Comparison of ENCODE assay signal across 8 cellular contexts in the genomic region with DNA sequence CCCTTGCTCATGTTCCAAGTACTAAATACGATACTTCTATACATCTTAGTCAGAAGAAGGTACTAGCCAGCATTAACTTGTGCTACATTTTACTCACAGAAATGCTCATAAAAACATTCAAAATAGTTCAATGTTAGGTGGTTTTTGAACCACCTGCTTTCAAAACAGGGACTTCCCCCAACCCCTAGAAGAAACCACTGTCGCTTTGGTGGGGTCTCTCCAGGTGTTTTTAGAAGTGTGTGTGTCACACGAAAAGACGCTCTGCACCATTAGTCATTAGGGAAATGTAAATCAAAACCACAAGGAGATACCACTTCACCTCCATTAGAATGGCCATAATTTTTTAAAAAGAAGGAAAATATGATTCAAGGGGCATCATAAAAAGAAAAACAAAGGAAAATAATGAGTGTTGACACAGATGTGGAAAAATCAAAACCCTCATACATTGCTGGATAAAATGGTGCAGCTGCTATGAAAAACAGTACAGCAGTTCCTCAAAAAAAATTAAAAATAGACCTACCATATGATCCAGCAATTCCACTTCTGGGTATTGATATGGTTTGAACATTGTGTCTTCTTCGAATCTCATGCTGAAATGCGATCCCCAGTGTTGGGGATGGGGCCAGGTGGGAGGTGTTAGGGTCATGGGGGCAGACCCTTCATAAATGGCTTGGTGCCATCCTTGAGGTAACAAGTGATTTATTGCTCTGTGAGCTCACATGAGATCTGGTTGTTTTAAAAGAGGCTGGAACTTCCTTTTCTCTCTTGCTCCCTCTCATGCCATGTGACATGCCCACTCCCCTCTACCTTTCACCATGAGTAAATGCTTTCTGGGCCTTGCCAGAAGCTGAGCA.
DNase-seq lines count a peak whose midpoint lies in the region; ATAC-seq lines count a peak whose summit lies in the region.

No MANE protein-coding gene starts in this region.

- peak overlapping the region; percentile 24 for H3K27ac Mint-ChIP-seq in T-helper 1 cell treated with Interleukin-12 subunit alpha and Interleukin-12 subunit beta and Interleukin-4 antibody, amounts not matched to agents 30 μg/mL and 1 μg/mL, for 36 hours

- H3K9me3 Mint-ChIP-seq in T-helper 1 cell treated with Interleukin-12 subunit alpha and Interleukin-12 subunit beta and Interleukin-4 antibody, amounts not matched to agents 30 μg/mL and 1 μg/mL, for 36 hours = no peaks in the 10 kb centered on the region

- peaks cover 27% of the 10 kb centered on the region for H3K27me3 Mint-ChIP-seq in T-helper 1 cell treated with Interleukin-12 subunit alpha and Interleukin-12 subunit beta and Interleukin-4 antibody, amounts not matched to agents 30 μg/mL and 1 μg/mL, for 36 hours (ENCODE audit: low read depth)

- peak; percentile 80 for DNase-seq in activated effector memory CD4-positive, alpha-beta T cell treated with anti-CD3 and anti-CD28 coated beads, Interleukin-2, amount 50 U/mL, for 16 hours
- no peak for DNase-seq in activated effector memory CD4-positive, alpha-beta T cell treated with Interleukin-2 at 50 U/mL for 16 hours
- DNase-seq in effector CD8-positive, alpha-beta T cell (lab: John Stamatoyannopoulos, UW) = peak; percentile 6
- DNase-seq in NCI-H1436 treated with DMSO at 0.1 percent for 48 hours (lab: John Stamatoyannopoulos, UW) (no peak), NCI-H1930 (lab: John Stamatoyannopoulos, UW) (no peak), dedifferentiated amniotic fluid mesenchymal stem cell (ENCODE audit: extremely low spot score) (no peak)

- H3K4me1 Mint-ChIP-seq in T-helper 1 cell treated with Interleukin-12 subunit alpha and Interleukin-12 subunit beta and Interleukin-4 antibody, amounts not matched to agents 30 μg/mL and 1 μg/mL, for 36 hours (ENCODE audit: low read depth) = peaks cover 29% of the 10 kb centered on the region

- peak; percentile 55 for ATAC-seq in HG03342 (IDR thresholded peaks at IDR 0.05; ENCODE audit: unreplicated experiment)

- no peak overlapping the region for H3K4me3 Mint-ChIP-seq in T-helper 1 cell treated with Interleukin-12 subunit alpha and Interleukin-12 subunit beta and Interleukin-4 antibody, amounts not matched to agents 30 μg/mL and 1 μg/mL, for 36 hours

- H3K36me3 Mint-ChIP-seq in T-helper 1 cell treated with Interleukin-12 subunit alpha and Interleukin-12 subunit beta and Interleukin-4 antibody, amounts not matched to agents 30 μg/mL and 1 μg/mL, for 36 hours (ENCODE audit: low read depth) = no peaks in the 10 kb centered on the region

Comparison
In these comparisons a context has a peak if more than half of its experiments do, and no peak if none do; other contexts are left out.
1. DNase-seq: peak in activated effector memory CD4-positive, alpha-beta T cell treated with anti-CD3 and anti-CD28 coated beads, Interleukin-2, amount 50 U/mL, for 16 hours (single experiment) and effector CD8-positive, alpha-beta T cell (single experiment); none in activated effector memory CD4-positive, alpha-beta T cell treated with Interleukin-2 at 50 U/mL for 16 hours (single experiment), NCI-H1436 treated with DMSO at 0.1 percent for 48 hours (single experiment), NCI-H1930 (0 of 2) and dedifferentiated amniotic fluid mesenchymal stem cell (single experiment).